In the genomic region with DNA sequence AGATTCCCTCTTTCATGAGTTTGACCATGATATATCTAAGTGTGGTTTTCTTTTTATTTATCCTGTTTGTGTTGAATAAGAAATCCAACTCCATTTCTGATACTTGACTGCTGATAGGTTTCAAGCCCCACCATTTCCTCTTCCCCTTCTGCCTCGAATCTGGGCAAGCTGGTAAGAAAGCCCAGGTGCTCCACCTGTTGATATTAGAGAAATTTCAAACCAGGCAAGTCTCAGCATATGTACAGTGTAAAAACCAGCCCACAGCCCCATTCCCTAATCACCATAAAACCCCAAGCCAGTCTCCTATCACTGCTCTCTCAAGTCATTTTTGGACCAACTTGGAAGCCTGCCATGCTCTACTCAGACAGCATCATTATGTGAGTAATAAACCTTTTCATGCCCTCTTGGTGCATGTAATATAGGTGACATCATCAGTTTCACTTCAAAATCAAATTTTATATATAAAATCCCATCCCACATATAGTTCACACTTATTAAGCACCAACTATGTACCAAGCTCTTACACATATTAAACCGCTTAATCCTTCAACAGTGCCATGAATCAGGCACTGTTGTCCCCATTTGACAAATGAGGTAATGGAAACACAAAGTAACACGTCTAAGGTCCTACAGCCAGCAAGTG, we compare ENCODE assay signal across 10 cellular contexts. TPM values are rescaled to one million over a fixed set of nuclear protein-coding genes. Genes with fewer than 3 reads are reported as not detected.
DNase-seq lines count a peak whose midpoint lies in the region; ATAC-seq and TF ChIP-seq lines count a peak whose summit lies in the region.
"Had no signal": no experiment of that assay in that cellular context is flagged by ENCODE, and none has a peak within 500 bp of the region (broad histone marks: within the 10 kb centered on the region; RNA-seq: fewer than 3 reads in every experiment).

No MANE protein-coding gene starts in this region.

- H2AFZ ChIP-seq in HCT116 (ENCODE audit: low read depth, low read length, poor library complexity, severe bottlenecking): no peak overlapping the region

- no peak for ATAC-seq in CD4-positive, CD25-positive, alpha-beta regulatory T cell (ENCODE audit: low read depth in 2 of 2)
- ATAC-seq in HCT116 (peak; percentile 40; the same call in 1 of the 2 replicates), HG03378 (IDR thresholded peaks at IDR 0.05; ENCODE audit: unreplicated experiment) (no peak)
- ATAC-seq in activated T-cell treated with anti-CD3 and anti-CD28 coated beads, Interleukin-2, amount 50 U/mL, for 4 hours: peak; percentile 94 to 95
- ATAC-seq: upper lobe of right lung had no signal

- peaks cover 40% of the 10 kb centered on the region for H3K36me3 Mint-ChIP-seq in CD4-positive, CD25-positive, alpha-beta regulatory T cell
- H3K36me3 Mint-ChIP-seq in activated T-cell treated with anti-CD3 and anti-CD28 coated beads, Interleukin-2, amount 50 U/mL, for 4 hours (ENCODE audit: insufficient read depth): peaks cover 51% of the 10 kb centered on the region

- H3K4me3 Mint-ChIP-seq in CD4-positive, CD25-positive, alpha-beta regulatory T cell: no peak overlapping the region
- no peak overlapping the region for H3K4me3 Mint-ChIP-seq in activated T-cell treated with anti-CD3 and anti-CD28 coated beads, Interleukin-2, amount 50 U/mL, for 4 hours

- H3K27ac Mint-ChIP-seq in CD4-positive, CD25-positive, alpha-beta regulatory T cell: peak overlapping the region in 2 of 3 donors; percentile 16 to 52

- no peak overlapping the region; the same call in 1 of the 2 replicates for H3K4me2 ChIP-seq in HCT116 (ENCODE audit: low read length)

- TF ChIP-seq CTCF in HCT116 (IDR thresholded peaks at IDR 0.05 in 2 of 3, conservative IDR thresholded peaks at IDR 0.05 in 1 of 3; ENCODE audit: borderline replicate concordance in 1 of 3, insufficient read depth in 1 of 3, low read depth in 2 of 3, low read length in 2 of 3): no peak
- no peak for TF ChIP-seq CTCF in WERI-Rb-1 (IDR thresholded peaks at IDR 0.05; ENCODE audit: low read depth, low read length)

- POLR2A ChIA-PET in HCT116 (lab: Charles Lee): no interaction called here

- intact Hi-C loops in HCT116 (cut with micrococcal nuclease): no loop called here

- DNase-seq in CD4-positive, CD25-positive, alpha-beta regulatory T cell: peak in 1 of 3 donors; percentile 2
- DNase-seq in HCT116 (ENCODE audit: low read depth, low spot score) (no peak), kidney glomerular epithelial cell (lab: John Stamatoyannopoulos, UW) (peak; percentile 54), middle frontal gyrus (ENCODE audit: extremely low spot score, low spot score) (no peak), ureter (ENCODE audit: low spot score) (no peak), WERI-Rb-1 (no peak)
- DNase-seq in activated T-cell treated with anti-CD3 and anti-CD28 coated beads, Interleukin-2, amount 50 U/mL, for 4 hours: no peak
- DNase-seq: NCI-H510A treated with DMSO at 0.1 percent for 48 hours, upper lobe of right lung had no signal

- no peak overlapping the region for H3K27ac ChIP-seq in CD4-positive, CD25-positive, alpha-beta regulatory T cell (ENCODE audit: insufficient read depth, low read length, poor library complexity, severe bottlenecking)
- no peak overlapping the region for H3K27ac ChIP-seq in HCT116 (ENCODE audit: low read depth, low read length)
- no peak overlapping the region for H3K27ac ChIP-seq in WERI-Rb-1
- H3K27ac ChIP-seq: upper lobe of right lung had no signal

- peaks cover 0 to 4% (median 0%) of the 10 kb centered on the region in 7 donors for H3K9me3 Mint-ChIP-seq in CD4-positive, CD25-positive, alpha-beta regulatory T cell
- peaks cover 4% of the 10 kb centered on the region for H3K9me3 Mint-ChIP-seq in activated T-cell treated with anti-CD3 and anti-CD28 coated beads, Interleukin-2, amount 50 U/mL, for 4 hours

- peaks cover 36% of the 10 kb centered on the region for H3K36me3 ChIP-seq in CD4-positive, CD25-positive, alpha-beta regulatory T cell (ENCODE audit: control insufficient read depth, insufficient read depth, low read length)
- H3K36me3 ChIP-seq in HCT116 (ENCODE audit: control insufficient read depth in 1 of 2, insufficient read depth in 2 of 2, low read length in 2 of 2) (peaks cover 0 to 6% of the 10 kb centered on the region in 2 experiments; a peak in 1 of 4 replicates), WERI-Rb-1 (peaks cover 80% of the 10 kb centered on the region)

- H3K79me2 ChIP-seq in HCT116 (ENCODE audit: insufficient read depth, low read length): peaks cover 41% of the 10 kb centered on the region

- no peaks in the 10 kb centered on the region for H3K27me3 Mint-ChIP-seq in CD4-positive, CD25-positive, alpha-beta regulatory T cell
- no peaks in the 10 kb centered on the region for H3K27me3 Mint-ChIP-seq in activated T-cell treated with anti-CD3 and anti-CD28 coated beads, Interleukin-2, amount 50 U/mL, for 4 hours (ENCODE audit: low read depth)

- H3K9me2 ChIP-seq in HCT116 (ENCODE audit: insufficient read depth): no peaks in the 10 kb centered on the region

- no peaks in the 10 kb centered on the region for H3K27me3 ChIP-seq in CD4-positive, CD25-positive, alpha-beta regulatory T cell (ENCODE audit: control insufficient read depth, insufficient read depth, low read length)
- no peaks in the 10 kb centered on the region for H3K27me3 ChIP-seq in HCT116 (ENCODE audit: insufficient read depth, low read length)
- H3K27me3 ChIP-seq in WERI-Rb-1 (ENCODE audit: insufficient read depth, low read depth, severe bottlenecking): no peaks in the 10 kb centered on the region
- H3K27me3 ChIP-seq: upper lobe of right lung had no signal

- H3K9ac ChIP-seq in HCT116 (ENCODE audit: low read length): no peak overlapping the region

- peaks cover 38 to 53% (median 50%) of the 10 kb centered on the region in 4 donors for H3K4me1 Mint-ChIP-seq in CD4-positive, CD25-positive, alpha-beta regulatory T cell
- H3K4me1 Mint-ChIP-seq in activated T-cell treated with anti-CD3 and anti-CD28 coated beads, Interleukin-2, amount 50 U/mL, for 4 hours (ENCODE audit: low read depth): peaks cover 42% of the 10 kb centered on the region

- CTCF ChIA-PET in HCT116 (lab: Charles Lee): no interaction called here

- H3K9me3 ChIP-seq in CD4-positive, CD25-positive, alpha-beta regulatory T cell (ENCODE audit: control insufficient read depth in 2 of 2, low read length in 2 of 2): no peaks in the 10 kb centered on the region
- H3K9me3 ChIP-seq in HCT116 (ENCODE audit: control insufficient read depth in 1 of 2, insufficient read depth in 1 of 2, low read depth in 1 of 2, low read length in 2 of 2) (no peaks in the 10 kb centered on the region), WERI-Rb-1 (ENCODE audit: severe bottlenecking) (no peaks in the 10 kb centered on the region)
- H3K9me3 ChIP-seq: upper lobe of right lung had no signal

- H3K4me1 ChIP-seq in CD4-positive, CD25-positive, alpha-beta regulatory T cell (ENCODE audit: control insufficient read depth, insufficient read depth, low read length, poor library complexity, severe bottlenecking): no peaks in the 10 kb centered on the region
- peaks cover 22 to 26% of the 10 kb centered on the region in 2 experiments for H3K4me1 ChIP-seq in HCT116 (ENCODE audit: control insufficient read depth in 1 of 2, insufficient read depth in 2 of 2, low read length in 2 of 2)
- H3K4me1 ChIP-seq: upper lobe of right lung had no signal

- no peak for TF ChIP-seq POLR2A in HCT116 (IDR thresholded peaks at IDR 0.05; ENCODE audit: borderline replicate concordance, extremely low read depth, insufficient read depth, insufficient read length)

- peaks cover 4% of the 10 kb centered on the region; the same call in 1 of the 2 replicates for H4K20me1 ChIP-seq in HCT116 (ENCODE audit: insufficient read depth)

- H3K4me3 ChIP-seq in CD4-positive, CD25-positive, alpha-beta regulatory T cell (ENCODE audit: low read depth, low read length): no peak overlapping the region
- H3K4me3 ChIP-seq in HCT116 (replicated peaks in 1 of 2; ENCODE audit: low read depth in 1 of 2, low read length in 2 of 2): no peak overlapping the region
- H3K4me3 ChIP-seq in WERI-Rb-1 (ENCODE audit: low read depth, low read length): no peak overlapping the region
- H3K4me3 ChIP-seq: upper lobe of right lung had no signal

- BruUV-seq in HCT116 (replicated peaks; lab: Mats Ljungman, UMichigan): no TSS peak

- RAD21 ChIA-PET in HCT116 (lab: Charles Lee; ENCODE audit: low non-redundant PET in 1 of 2, low total read pairs in 2 of 2, uncharacterized antibody in 2 of 2, unreplicated experiment in 2 of 2): no interaction called here

- TF ChIP-seq RAD21 in HCT116 (IDR thresholded peaks at IDR 0.05; ENCODE audit: low read depth): no peak

TF ChIP-seq in HCT116, 20 proteins besides CTCF, POLR2A, EP300 and RAD21 (continues in another document):
- TF ChIP-seq, protein P1, sequence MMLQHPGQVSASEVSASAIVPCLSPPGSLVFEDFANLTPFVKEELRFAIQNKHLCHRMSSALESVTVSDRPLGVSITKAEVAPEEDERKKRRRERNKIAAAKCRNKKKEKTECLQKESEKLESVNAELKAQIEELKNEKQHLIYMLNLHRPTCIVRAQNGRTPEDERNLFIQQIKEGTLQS (IDR thresholded peaks at IDR 0.05): no peak
- TF ChIP-seq SRF (IDR thresholded peaks at IDR 0.05; ENCODE audit: low read depth) (no peak), EGR1 (IDR thresholded peaks at IDR 0.05; ENCODE audit: low read depth) (no peak), CEBPB (IDR thresholded peaks at IDR 0.05; ENCODE audit: low read depth) (no peak), SP1 (IDR thresholded peaks at IDR 0.05; ENCODE audit: low read depth) (no peak)

RNA-seq across cellular contexts. Expression of a gene that starts 46.6 kb away (rescaled TPM):
- total RNA-seq in CD4-positive, CD25-positive, alpha-beta regulatory T cell: 115 TPM
- polyA plus RNA-seq in CD4-positive, CD25-positive, alpha-beta regulatory T cell: 100 to 1,000 TPM in 1 of 4 donors, 10 to 100 TPM in 3; 78.1 to 103 (median 88.2) TPM
- total RNA-seq in HCT116 (2021; ENCODE audit: unreplicated experiment): 130 TPM
- 61.4 and 72.8 TPM in 2 replicates for polyA plus RNA-seq in HCT116 (2012)
- 100 to 1,000 TPM; 129 to 147 (median 138) TPM for total RNA-seq in activated T-cell treated with anti-CD3 and anti-CD28 coated beads, Interleukin-2, amount 50 U/mL, for 4 hours
- total RNA-seq in ureter: 128 TPM

Comparison
In these comparisons a context has a peak if more than half of its experiments do, and no peak if none do; other contexts are left out.
1. ATAC-seq: peak in HCT116 (single experiment) and activated T-cell treated with anti-CD3 and anti-CD28 coated beads, Interleukin-2, amount 50 U/mL, for 4 hours (2 of 2); none in CD4-positive, CD25-positive, alpha-beta regulatory T cell (0 of 2) and HG03378 (single experiment).